ENCODE assay signal across 15 cellular contexts in the genomic region with DNA sequence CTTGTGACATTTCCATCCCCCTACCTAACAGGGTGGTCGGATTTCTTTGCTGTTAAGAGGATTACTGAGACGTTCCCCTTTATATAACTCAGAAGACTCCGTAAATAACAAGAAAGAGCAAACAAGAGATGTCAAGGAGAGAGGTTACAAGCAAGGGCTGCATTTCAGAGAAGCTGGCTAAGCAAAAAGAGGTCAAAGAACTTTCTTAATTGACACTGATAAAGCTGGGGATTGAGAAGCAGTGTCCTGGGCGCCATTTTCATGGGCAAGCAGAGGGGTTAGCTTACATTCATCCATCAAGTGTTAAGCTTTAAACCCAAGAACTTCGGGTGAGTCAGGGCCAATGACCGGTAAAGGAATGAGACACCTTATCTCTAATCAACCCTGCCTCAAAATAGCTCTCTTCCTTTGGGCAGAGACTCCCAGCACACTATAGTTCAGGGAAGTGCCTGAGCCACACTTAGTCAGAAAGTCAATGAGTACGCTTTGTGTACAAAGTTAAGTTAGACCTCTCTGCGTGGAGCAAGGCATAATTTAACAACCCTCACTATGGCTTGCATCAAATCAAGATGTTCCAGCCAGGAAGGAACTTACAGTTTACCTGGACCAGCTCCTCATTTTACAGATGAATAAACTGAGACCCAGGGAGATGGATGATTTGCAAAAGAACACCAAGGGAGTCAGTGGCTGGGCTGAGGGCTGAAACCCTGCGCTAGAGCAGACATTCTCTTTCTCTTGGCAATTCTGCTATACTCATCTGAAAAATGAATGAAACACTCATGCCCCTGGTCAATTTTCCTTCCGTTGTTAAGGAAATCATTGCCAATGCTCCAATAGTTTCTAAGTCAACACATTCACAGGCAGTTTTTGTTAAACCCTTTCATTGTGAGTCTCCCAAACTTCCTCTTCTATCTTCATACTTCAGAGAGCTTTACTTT. TPM values are rescaled to one million over a fixed set of nuclear protein-coding genes. Genes with fewer than 3 reads are reported as not detected.
DNase-seq lines count a peak whose midpoint lies in the region; ATAC-seq and TF ChIP-seq lines count a peak whose summit lies in the region.
"Had no signal": no experiment of that assay in that cellular context is flagged by ENCODE, and none has a peak within 500 bp of the region (broad histone marks: within the 10 kb centered on the region; RNA-seq: fewer than 3 reads in every experiment).

No MANE protein-coding gene starts in this region.

- no peaks in the 10 kb centered on the region for H3K9me2 ChIP-seq in GM23248 (ENCODE audit: insufficient read depth)

- no peak overlapping the region for H3K4me2 ChIP-seq in GM23248 (ENCODE audit: unreplicated experiment)

- H3K4me1 ChIP-seq in GM23248 (ENCODE audit: insufficient read depth) (0 out of 2 replicates have a peak, but pooled peaks cover 11% of the 10 kb centered on the region), heart left ventricle (peaks cover 0 to 50% (median 18%) of the 10 kb centered on the region in 12 donors), neuron (ENCODE audit: insufficient read depth, low read length) (peaks cover 9% of the 10 kb centered on the region), vagina (no peaks in the 10 kb centered on the region)
- H3K4me1 ChIP-seq: BE2C had no signal

- H3K4me3 ChIP-seq in GM23248 (no peak overlapping the region), heart left ventricle (no peak overlapping the region), neuron (ENCODE audit: low read length) (no peak overlapping the region), vagina (no peak overlapping the region)

- no peak overlapping the region for H3K27ac ChIP-seq in GM23248
- H3K27ac ChIP-seq in heart left ventricle = peak overlapping the region; percentile 35 to 82 (median 74)
- H3K27ac ChIP-seq in vagina = no peak overlapping the region
- H3K27ac ChIP-seq: neutrophil had no signal

- peak; percentile 73 for ATAC-seq in SK-N-SH treated with all-trans-retinoic acid at 6 μM for 48 hours
- ATAC-seq in heart left ventricle = peak; percentile 82 to 90 (median 84)
- ATAC-seq in GM18505 (IDR thresholded peaks at IDR 0.05; ENCODE audit: unreplicated experiment) = no peak
- ATAC-seq: stimulated activated memory B cell treated with anti-CD40 and anti-IgM and Interleukin-4, amounts not matched to agents 10 μg/mL and 1 μg/mL and 100 μg/mL, for 72 hours had no signal

- 58 to 63% methylated on average over 10 of the region's 10 CpGs for WGBS in GM23248 (ENCODE audit: low coverage in 1 of 2, low lambda C conversion rate in 2 of 2, missing lambda C conversion rate in 2 of 2), 2 experiments
- WGBS in heart left ventricle, 4 donors = 40 to 42% (median 41%) methylated on average over 10 of the region's 10 CpGs

- H3K9me3 ChIP-seq in GM23248 (ENCODE audit: low read depth) = no peaks in the 10 kb centered on the region
- H3K9me3 ChIP-seq in heart left ventricle = no peaks in the 10 kb centered on the region
- no peaks in the 10 kb centered on the region for H3K9me3 ChIP-seq in neuron (ENCODE audit: low read length)
- H3K9me3 ChIP-seq in vagina = no peaks in the 10 kb centered on the region
- H3K9me3 ChIP-seq: BE2C, neutrophil had no signal

- peak; percentile 37 for DNase-seq in GM23248
- DNase-seq in heart left ventricle = peak in 2 of 5 donors; percentile 46 to 63
- DNase-seq in vagina (ENCODE audit: extremely low spot score in 2 of 2) = no peak
- no peak for DNase-seq in activated effector memory CD4-positive, alpha-beta T cell treated with anti-CD3 and anti-CD28 coated beads, Interleukin-2, amount 50 U/mL, for 16 hours
- DNase-seq in NCI-H526 treated with DMSO at 0.1 percent for 48 hours (lab: John Stamatoyannopoulos, UW) = no peak
- DNase-seq: BE2C; GF-D8; NCI-H1092; NCI-H524 treated with DMSO at 0.1 percent for 48 hours; stimulated activated CD4-positive, alpha-beta T cell treated with anti-CD3 and anti-CD28 coated beads, Interleukin-1b, Interleukin-23, amount 100 ng/mL, for 48 hours had no signal

- H3K27me3 ChIP-seq in GM23248 (replicated peaks; ENCODE audit: insufficient read depth) = no peaks in the 10 kb centered on the region
- H3K27me3 ChIP-seq in heart left ventricle = no peaks in the 10 kb centered on the region
- H3K27me3 ChIP-seq in neuron (ENCODE audit: insufficient read depth, low read length) = no peaks in the 10 kb centered on the region
- no peaks in the 10 kb centered on the region for H3K27me3 ChIP-seq in vagina

- intact Hi-C loops in heart left ventricle (cut with DNase I) (loop anchor here in 1 of 10 donors (2.0 kb wide), 1 partner anchor 27 kb away; no protein-coding TSS in a partner anchor), vagina (cut with DNase I) (no loop called here)

- H3K79me2 ChIP-seq in GM23248 (ENCODE audit: insufficient read depth) = no peaks in the 10 kb centered on the region

- no peak overlapping the region for H3K9ac ChIP-seq in GM23248

- in situ Hi-C loops in GM23248 (cut with MboI) = no loop called here

- H3K36me3 ChIP-seq in GM23248 (ENCODE audit: low read depth) (no peaks in the 10 kb centered on the region), heart left ventricle (no peaks in the 10 kb centered on the region), neuron (ENCODE audit: insufficient read depth, low read length) (no peaks in the 10 kb centered on the region), vagina (no peaks in the 10 kb centered on the region)
- H3K36me3 ChIP-seq: BE2C, neutrophil had no signal

- no peaks in the 10 kb centered on the region for H4K20me1 ChIP-seq in GM23248 (ENCODE audit: insufficient read depth)

- H2AFZ ChIP-seq in GM23248 (peak overlapping the region; percentile 40; the same call in 1 of the 2 replicates), neuron (ENCODE audit: low read depth, low read length) (peak overlapping the region; percentile 13)

- no peaks in the 10 kb centered on the region for H3F3A ChIP-seq in GM23248 (ENCODE audit: insufficient read depth)

- TF ChIP-seq POLR2A in heart left ventricle (IDR thresholded peaks at IDR 0.05) (no peak), vagina (IDR thresholded peaks at IDR 0.05) (no peak), GM18505 (IDR thresholded peaks at IDR 0.05; ENCODE audit: borderline replicate concordance, extremely low read depth, insufficient read depth, insufficient read length) (no peak)

- no peak for TF ChIP-seq CTCF in heart left ventricle (IDR thresholded peaks at IDR 0.05)
- no peak for TF ChIP-seq CTCF in vagina (IDR thresholded peaks at IDR 0.05)

TF ChIP-seq in SK-N-SH treated with all-trans-retinoic acid at 6 μM for 48 hours, 23 proteins besides CTCF, POLR2A, EP300 and RAD21:
- TF ChIP-seq ZNF70 (CRISPR knock-in tag; IDR thresholded peaks at IDR 0.05) = no peak
- TF ChIP-seq, protein P1, sequence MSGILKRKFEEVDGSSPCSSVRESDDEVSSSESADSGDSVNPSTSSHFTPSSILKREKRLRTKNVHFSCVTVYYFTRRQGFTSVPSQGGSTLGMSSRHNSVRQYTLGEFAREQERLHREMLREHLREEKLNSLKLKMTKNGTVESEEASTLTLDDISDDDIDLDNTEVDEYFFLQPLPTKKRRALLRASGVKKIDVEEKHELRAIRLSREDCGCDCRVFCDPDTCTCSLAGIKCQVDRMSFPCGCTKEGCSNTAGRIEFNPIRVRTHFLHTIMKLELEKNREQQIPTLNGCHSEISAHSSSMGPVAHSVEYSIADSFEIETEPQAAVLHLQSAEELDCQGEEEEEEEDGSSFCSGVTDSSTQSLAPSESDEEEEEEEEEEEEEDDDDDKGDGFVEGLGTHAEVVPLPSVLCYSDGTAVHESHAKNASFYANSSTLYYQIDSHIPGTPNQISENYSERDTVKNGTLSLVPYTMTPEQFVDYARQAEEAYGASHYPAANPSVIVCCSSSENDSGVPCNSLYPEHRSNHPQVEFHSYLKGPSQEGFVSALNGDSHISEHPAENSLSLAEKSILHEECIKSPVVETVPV (CRISPR knock-in tag; IDR thresholded peaks at IDR 0.05) = no peak
- TF ChIP-seq ZFP3 (CRISPR knock-in tag; IDR thresholded peaks at IDR 0.05) = no peak
- TF ChIP-seq PPARA (CRISPR knock-in tag; IDR thresholded peaks at IDR 0.05; ENCODE audit: borderline replicate concordance) = no peak
TF ChIP-seq in SK-N-SH treated with all-trans-retinoic acid at 6 μM for 48 hours: peak in this region for 0.

RNA-seq across cellular contexts. Expression of a gene that starts 44.6 kb away (rescaled TPM):
- total RNA-seq in GM23248 (2014; rRNA removed; shearing (Covaris generic)) = 88.9 and 97.7 TPM in 2 replicates
- polyA plus RNA-seq in GM23248 (2016; fragmentation: Nextera tagmentation; extraction: Ambion mirVana) (58.6 and 77.5 TPM in 2 replicates), heart left ventricle (10 to 100 TPM; 19.4 to 25.3 TPM)
- total RNA-seq in heart left ventricle (10 to 100 TPM; 15.5 to 66.7 (median 26.8) TPM), vagina (269 TPM)

Comparison
In these comparisons a context has a peak if more than half of its experiments do, and no peak if none do; other contexts are left out.
1. H3K27ac ChIP-seq: peak in heart left ventricle (12 of 12); none in GM23248 (single experiment) and vagina (single experiment).